18 cellular contexts compared by ENCODE assay signal in the genomic region with DNA sequence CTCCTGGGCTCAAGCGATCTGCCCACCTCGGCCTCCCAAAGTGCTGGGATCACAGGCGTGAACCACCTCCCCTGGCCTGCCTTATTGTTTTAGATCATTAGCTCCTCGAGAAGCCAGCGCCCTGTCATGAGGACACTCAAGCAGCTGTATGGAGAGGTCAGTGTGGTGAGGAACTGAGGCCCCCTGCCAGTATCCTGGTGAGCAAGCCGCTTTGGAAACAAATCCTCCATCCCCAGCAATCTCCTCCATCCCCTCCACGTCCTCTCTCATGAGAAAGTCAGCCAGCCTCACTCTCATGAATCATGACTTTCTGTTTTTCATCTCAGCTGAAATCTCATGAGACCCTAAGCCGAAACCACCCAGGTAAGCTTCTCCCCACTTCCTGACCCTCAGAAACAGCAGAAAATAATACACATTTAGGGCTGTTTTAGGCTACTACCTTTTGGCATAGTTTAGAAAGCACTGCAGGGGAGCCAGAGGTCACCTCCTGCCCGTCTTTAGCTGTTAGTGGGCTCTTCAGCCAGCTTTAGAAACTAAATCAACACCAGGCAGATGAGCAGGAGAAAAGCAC. TPM values are rescaled to one million over a fixed set of nuclear protein-coding genes. Genes with fewer than 3 reads are reported as not detected.
DNase-seq lines count a peak whose midpoint lies in the region; ATAC-seq and TF ChIP-seq lines count a peak whose summit lies in the region.
"Had no signal": no experiment of that assay in that cellular context is flagged by ENCODE, and none has a peak within 500 bp of the region (broad histone marks: within the 10 kb centered on the region; RNA-seq: fewer than 3 reads in every experiment).

No MANE protein-coding gene starts in this region.

- CTCF ChIA-PET in GM10248 (lab: Yijun Ruan, JAX): interaction anchor here (1.3 kb wide), 1 partner anchor 46 kb away, joined by 3 read pairs; no protein-coding TSS in a partner anchor

- H2AFZ ChIP-seq in MM.1S (ENCODE audit: low read length): no peak overlapping the region
- H2AFZ ChIP-seq: GM23338 had no signal

- TF ChIP-seq CTCF in GM13977 (IDR thresholded peaks at IDR 0.05; ENCODE audit: extremely low read depth, insufficient read depth, missing control alignments): no peak
- no peak for TF ChIP-seq CTCF in VCaP (conservative IDR thresholded peaks at IDR 0.05)
- no peak for TF ChIP-seq CTCF in spleen (IDR thresholded peaks at IDR 0.05 in 8 of 11, conservative IDR thresholded peaks at IDR 0.05 in 3 of 11)
- TF ChIP-seq CTCF in GM10248 (IDR thresholded peaks at IDR 0.05; ENCODE audit: control extremely low read depth, extremely low read depth, low read depth, missing control alignments): no peak
- no peak for TF ChIP-seq CTCF in MM.1S (IDR thresholded peaks at IDR 0.05; ENCODE audit: low read length)

- no peak for TF ChIP-seq POLR2A in spleen (IDR thresholded peaks at IDR 0.05)

- H3K27ac ChIP-seq in VCaP: peak overlapping the region; percentile 93
- no peak overlapping the region for H3K27ac ChIP-seq in spleen
- H3K27ac ChIP-seq in MM.1S (ENCODE audit: low read length): no peak overlapping the region
- H3K27ac ChIP-seq: C4-2B had no signal

- H3K4me3 ChIP-seq in spleen (no peak overlapping the region), MM.1S (ENCODE audit: low read length) (no peak overlapping the region)
- H3K4me3 ChIP-seq: GM23338 had no signal

- no peaks in the 10 kb centered on the region for H3K79me2 ChIP-seq in MM.1S (ENCODE audit: low read length)

- DNase-seq in GM13977 (ENCODE audit: low spot score) (peak; percentile 63), brain pericyte (ENCODE audit: low read depth, low spot score) (peak; percentile 65), spleen (peak; percentile 35), GM10248 (ENCODE audit: extremely low spot score) (no peak), MM.1S (no peak)
- no peak for DNase-seq in stimulated activated naive CD4-positive, alpha-beta T cell (lab: John Stamatoyannopoulos, UW)
- DNase-seq: ACHN, HCEC 1CT, KBM-7, MV-4-11, NCI-H1694 treated with DMSO at 0.1 percent for 48 hours, RPMI8226, SHP77 treated with DMSO at 0.1 percent for 48 hours, SK-N-SH had no signal

- POLR2A ChIA-PET in GM10248 (lab: Yijun Ruan, JAX): no interaction called here

- H3K9me2 ChIP-seq in MM.1S (replicated peaks; ENCODE audit: insufficient read depth, low read length): no peaks in the 10 kb centered on the region
- H3K9me2 ChIP-seq: SK-N-SH had no signal

- H3K9me3 ChIP-seq in spleen: peaks cover 0 to 31% (median 19%) of the 10 kb centered on the region in 8 donors
- no peaks in the 10 kb centered on the region for H3K9me3 ChIP-seq in MM.1S (replicated peaks; ENCODE audit: insufficient read depth, low read length)

- no peaks in the 10 kb centered on the region for H4K20me1 ChIP-seq in MM.1S (ENCODE audit: insufficient read depth, low read length)

- WGBS in spleen, 5 donors: 83 to 92% (median 85%) methylated on average over 9 of the region's 9 CpGs

- H3F3A ChIP-seq in MM.1S (ENCODE audit: insufficient read depth, low read length): no peaks in the 10 kb centered on the region

- H3K4me1 ChIP-seq in spleen (no peaks in the 10 kb centered on the region), MM.1S (ENCODE audit: low read length) (no peaks in the 10 kb centered on the region)

- intact Hi-C loops in spleen (cut with DNase I; ENCODE audit: low total_unique reads): no loop called here

- H3K4me2 ChIP-seq in MM.1S (ENCODE audit: low read depth, low read length): no peak overlapping the region
- H3K4me2 ChIP-seq: GM23338, SK-N-SH had no signal

- in situ Hi-C loops in GM13977 (cut with MboI; ENCODE audit: low pct_unique_long_range_greater_than_20kb, low sequenced_read_pairs, unreplicated experiment): loop anchor here (25.0 kb wide), 2 partner anchors 308 to 542 kb away; no protein-coding TSS in a partner anchor

- no peak overlapping the region for H3K9ac ChIP-seq in MM.1S (ENCODE audit: low read length)
- H3K9ac ChIP-seq: SK-N-SH had no signal

- ATAC-seq in GM18519 (IDR thresholded peaks at IDR 0.05; ENCODE audit: low FRiP score, unreplicated experiment): no peak
- ATAC-seq: GM23338 had no signal

- H3K36me3 ChIP-seq in spleen (no peaks in the 10 kb centered on the region), MM.1S (replicated peaks; ENCODE audit: insufficient read depth, low read length) (no peaks in the 10 kb centered on the region)

- H3K27me3 ChIP-seq in spleen (replicated peaks in 1 of 7) (peaks cover 0 to 18% (median 0%) of the 10 kb centered on the region in 7 donors), MM.1S (replicated peaks; ENCODE audit: insufficient read depth, low read length) (peaks cover 66% of the 10 kb centered on the region)

RNA-seq across cellular contexts. Expression of a gene that starts 56.0 kb away (rescaled TPM):
- 100 to 1,000 TPM in 5 of 7 donors, 10 to 100 TPM in 2; 89.2 to 149 (median 115) TPM for total RNA-seq in spleen
- polyA plus RNA-seq in spleen: 10 to 100 TPM; 18.4 to 52.5 (median 30.3) TPM

Comparison
In these comparisons a context has a peak if more than half of its experiments do, and no peak if none do; other contexts are left out.
1. DNase-seq: peak in GM13977 (single experiment), brain pericyte (single experiment) and spleen (single experiment); none in stimulated activated naive CD4-positive, alpha-beta T cell (0 of 6), GM10248 (single experiment) and MM.1S (single experiment).